Comparison of ENCODE assay signal across 8 cellular contexts in the genomic region with DNA sequence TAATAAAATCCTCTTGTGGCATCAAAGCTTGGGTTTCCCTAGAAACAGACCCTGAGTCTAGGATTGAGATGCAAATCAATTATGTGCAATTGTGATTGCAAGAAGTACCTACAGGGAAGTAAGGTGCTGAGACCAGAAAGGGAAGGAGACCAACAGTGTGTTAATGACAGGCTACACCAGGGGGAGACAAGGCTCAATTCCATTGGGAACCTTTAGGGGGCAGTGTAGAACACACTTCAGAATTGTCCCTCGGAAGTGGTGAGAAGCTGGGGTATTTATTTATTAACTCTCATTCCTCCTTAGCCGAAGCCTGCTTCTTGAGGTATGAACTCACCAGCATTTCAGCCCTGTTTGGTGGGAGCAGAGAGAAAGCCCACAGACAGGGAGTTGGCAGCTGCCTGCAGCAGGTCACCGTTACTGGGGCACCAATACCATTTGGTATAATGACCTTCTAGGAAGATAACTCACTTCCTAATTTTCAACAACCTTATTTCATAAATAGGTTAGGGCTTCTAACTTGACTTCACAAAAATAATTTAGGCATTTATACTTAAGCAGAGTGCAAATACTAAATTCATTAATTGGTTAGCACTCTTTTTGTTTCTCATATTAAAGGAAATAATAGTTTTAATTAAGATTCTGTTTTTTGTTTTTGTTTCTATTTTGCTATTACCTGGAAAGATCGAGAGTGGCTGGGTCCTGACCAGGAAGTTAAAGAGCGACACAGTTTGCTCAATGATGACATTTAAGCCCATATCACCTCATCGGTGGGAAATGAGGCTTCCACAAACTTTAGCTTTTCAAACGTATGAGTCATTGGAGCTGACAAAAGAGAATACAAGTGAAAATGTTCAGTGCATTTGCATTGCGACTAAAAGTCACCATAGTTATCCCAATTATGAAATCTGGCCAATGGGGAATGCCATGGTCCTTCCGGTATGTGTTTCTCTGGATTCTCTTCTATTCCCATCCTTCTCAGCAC.
DNase-seq lines count a peak whose midpoint lies in the region; TF ChIP-seq lines count a peak whose summit lies in the region.

No MANE protein-coding gene starts in this region.

- no peaks in the 10 kb centered on the region for H3K9me3 Mint-ChIP-seq in activated naive CD8-positive, alpha-beta T cell treated with anti-CD3 and anti-CD28 coated beads for 36 hours

- H3K9ac ChIP-seq in GM23248 = no peak overlapping the region

- H3K36me3 Mint-ChIP-seq in activated naive CD8-positive, alpha-beta T cell treated with anti-CD3 and anti-CD28 coated beads for 36 hours = no peaks in the 10 kb centered on the region

- H3K4me1 ChIP-seq in GM23248 (ENCODE audit: insufficient read depth) (no peaks in the 10 kb centered on the region), hepatocyte (ENCODE audit: insufficient read depth) (no peaks in the 10 kb centered on the region)

- no peaks in the 10 kb centered on the region for H3K27me3 ChIP-seq in GM23248 (replicated peaks; ENCODE audit: insufficient read depth)
- no peaks in the 10 kb centered on the region for H3K27me3 ChIP-seq in hepatocyte

- no peaks in the 10 kb centered on the region for H3K4me1 Mint-ChIP-seq in activated naive CD8-positive, alpha-beta T cell treated with anti-CD3 and anti-CD28 coated beads for 36 hours

- H4K20me1 ChIP-seq in GM23248 (ENCODE audit: insufficient read depth) = no peaks in the 10 kb centered on the region
- no peaks in the 10 kb centered on the region for H4K20me1 ChIP-seq in hepatocyte (ENCODE audit: insufficient read depth, poor library complexity, severe bottlenecking)

- DNase-seq in SIG-M5 treated with dmso at 0.1 percent for 504 hours (lab: John Stamatoyannopoulos, UW; ENCODE audit: unreplicated experiment) = peak; percentile 40
- DNase-seq in SIG-M5 (lab: John Stamatoyannopoulos, UW) = no peak
- DNase-seq in GM23248 = peak; percentile 29
- DNase-seq in NCI-H146 treated with DMSO at 0.1 percent for 48 hours (lab: John Stamatoyannopoulos, UW; ENCODE audit: unreplicated experiment) = peak; percentile 69
- DNase-seq in activated naive CD8-positive, alpha-beta T cell treated with anti-CD3 and anti-CD28 coated beads for 36 hours = peak; percentile 4
- DNase-seq in hepatocyte (ENCODE audit: low spot score) = peak; percentile 55
- peak; percentile 5 for DNase-seq in stimulated activated CD4-positive, alpha-beta T cell treated with anti-CD3 and anti-CD28 coated beads, Interleukin-4, amount 100 ng/mL, for 24 hours
- DNase-seq in activated gamma-delta T cell treated with Interleukin-2 at 50 U/mL for 16 hours = no peak

- H3K27ac Mint-ChIP-seq in activated naive CD8-positive, alpha-beta T cell treated with anti-CD3 and anti-CD28 coated beads for 36 hours = no peak overlapping the region

- peak; percentile 59 for TF ChIP-seq CTCF in hepatocyte (IDR thresholded peaks at IDR 0.05; ENCODE audit: poor library complexity)

- H3K36me3 ChIP-seq in GM23248 (ENCODE audit: low read depth) (no peaks in the 10 kb centered on the region), hepatocyte (replicated peaks; ENCODE audit: insufficient read depth, low read depth) (no peaks in the 10 kb centered on the region)

- no peak overlapping the region for H2AFZ ChIP-seq in GM23248
- H2AFZ ChIP-seq in hepatocyte = no peak overlapping the region

- in situ Hi-C loops in GM23248 (cut with MboI) = no loop called here

- H3K27me3 Mint-ChIP-seq in activated naive CD8-positive, alpha-beta T cell treated with anti-CD3 and anti-CD28 coated beads for 36 hours = no peaks in the 10 kb centered on the region

- no peak overlapping the region for H3K4me3 Mint-ChIP-seq in activated naive CD8-positive, alpha-beta T cell treated with anti-CD3 and anti-CD28 coated beads for 36 hours

- 36 to 44% methylated on average over 9 of the region's 9 CpGs for WGBS in GM23248 (ENCODE audit: low coverage in 1 of 2, low lambda C conversion rate in 2 of 2, missing lambda C conversion rate in 2 of 2), 2 experiments
- WGBS in hepatocyte (ENCODE audit: low lambda C conversion rate, missing lambda C conversion rate) = 77% methylated on average over 9 of the region's 9 CpGs

- no peak overlapping the region for H3K27ac ChIP-seq in GM23248
- H3K27ac ChIP-seq in hepatocyte = no peak overlapping the region

- H3K4me3 ChIP-seq in GM23248 (no peak overlapping the region), hepatocyte (no peak overlapping the region)

- H3K79me2 ChIP-seq in GM23248 (ENCODE audit: insufficient read depth) = no peaks in the 10 kb centered on the region
- no peaks in the 10 kb centered on the region for H3K79me2 ChIP-seq in hepatocyte

- no peaks in the 10 kb centered on the region for H3F3A ChIP-seq in GM23248 (ENCODE audit: insufficient read depth)

- H3K9me3 ChIP-seq in GM23248 (ENCODE audit: low read depth) (no peaks in the 10 kb centered on the region), hepatocyte (ENCODE audit: low read depth) (no peaks in the 10 kb centered on the region)

- H3K9me2 ChIP-seq in GM23248 (ENCODE audit: insufficient read depth) (no peaks in the 10 kb centered on the region), hepatocyte (replicated peaks; ENCODE audit: insufficient read depth) (no peaks in the 10 kb centered on the region)

- no peak overlapping the region for H3K4me2 ChIP-seq in GM23248 (ENCODE audit: unreplicated experiment)
- no peak overlapping the region for H3K4me2 ChIP-seq in hepatocyte

Comparison
In these comparisons a context has a peak if more than half of its experiments do, and no peak if none do; other contexts are left out.
1. DNase-seq: peak in SIG-M5 treated with dmso at 0.1 percent for 504 hours (single experiment), GM23248 (single experiment), NCI-H146 treated with DMSO at 0.1 percent for 48 hours (single experiment), activated naive CD8-positive, alpha-beta T cell treated with anti-CD3 and anti-CD28 coated beads for 36 hours (single experiment), hepatocyte (single experiment) and stimulated activated CD4-positive, alpha-beta T cell treated with anti-CD3 and anti-CD28 coated beads, Interleukin-4, amount 100 ng/mL, for 24 hours (single experiment); none in SIG-M5 (single experiment) and activated gamma-delta T cell treated with Interleukin-2 at 50 U/mL for 16 hours (single experiment).